Comparison of ENCODE assay signal across 5 cellular contexts in genomic region chr11:70780246-70780535, GRCh38.
"Had no signal": no experiment of that assay in that cellular context is flagged by ENCODE, and none has a peak within 500 bp of the region (broad histone marks: within the 10 kb centered on the region; RNA-seq: fewer than 3 reads in every experiment).

No MANE protein-coding gene starts in this region.

- H3K4me3 ChIP-seq: K562 had no signal

- ATAC-seq: HepG2, K562 had no signal

- H3K27ac ChIP-seq: HL-60 had no signal

- DNase-seq: IMR-90, KBM-7 had no signal
